Comparison of ENCODE assay signal across 8 cellular contexts in genomic region chr3:179451335-179452165, GRCh38. TPM values are rescaled to one million over a fixed set of nuclear protein-coding genes. Genes with fewer than 3 reads are reported as not detected.
DNase-seq lines count a peak whose midpoint lies in the region; ATAC-seq and TF ChIP-seq lines count a peak whose summit lies in the region.

TSS of gene GNB4 (minus strand) at chr3:179451470. CDS start at chr3:179426200, 25,270 bp downstream.

- ATAC-seq in HG02642 (IDR thresholded peaks at IDR 0.05; ENCODE audit: poor library complexity, unreplicated experiment), result peak; percentile 84
- ATAC-seq in right cardiac atrium, result peak; percentile 92 to 96

- 3% methylated on average over 75 of the region's 75 CpGs for WGBS in right cardiac atrium
- 2% methylated on average over 52 of the region's 75 CpGs for WGBS in prostate gland

- H3K36me3 ChIP-seq in prostate gland, result no peaks in the 10 kb centered on the region

- peak within 1 kb of the TSS; percentile 95 for H3K27ac ChIP-seq in right cardiac atrium (ENCODE audit: low read length)
- peak within 1 kb of the TSS; percentile 56 to 64 for H3K27ac ChIP-seq in prostate gland

- in situ Hi-C loops in GM13976 (cut with MboI; ENCODE audit: low sequenced_read_pairs, unreplicated experiment) (no loop called here), astrocyte of the cerebellum (cut with HindIII; ENCODE audit: low sequenced_read_pairs) (no loop called here)

- DNase-seq in GM13976 (ENCODE audit: low spot score) (peak; percentile 76), NCI-H1092 (lab: John Stamatoyannopoulos, UW) (peak; percentile 55), SKM-1 treated with dmso at 0.1 percent for 144 hours (lab: John Stamatoyannopoulos, UW; ENCODE audit: unreplicated experiment) (peak; percentile 90), astrocyte of the cerebellum (ENCODE audit: low read depth) (peak; percentile 60), right cardiac atrium (peak; percentile 86 to 95 (median 95)), prostate gland (ENCODE audit: low spot score) (peak; percentile 49), LoVo (ENCODE audit: low spot score) (no peak)

- TF ChIP-seq CTCF in GM13976 (IDR thresholded peaks at IDR 0.05; ENCODE audit: borderline replicate concordance, control extremely low read depth, extremely low read depth, insufficient read depth, missing control alignments), result no peak
- no peak for TF ChIP-seq CTCF in astrocyte of the cerebellum (IDR thresholded peaks at IDR 0.05; ENCODE audit: low read depth, low read length, missing control alignments)
- no peak for TF ChIP-seq CTCF in prostate gland (IDR thresholded peaks at IDR 0.05)

- TF ChIP-seq POLR2A in prostate gland (IDR thresholded peaks at IDR 0.05), result no peak

- H3K27me3 ChIP-seq in right cardiac atrium (ENCODE audit: control insufficient read depth, insufficient read depth) (no peaks in the 10 kb centered on the region), prostate gland (replicated peaks; ENCODE audit: insufficient read depth) (no peaks in the 10 kb centered on the region)

- peak within 1 kb of the TSS; percentile 89 for H3K4me3 ChIP-seq in astrocyte of the cerebellum (ENCODE audit: low read depth, low read length)
- H3K4me3 ChIP-seq in right cardiac atrium (ENCODE audit: low read length), result peak within 1 kb of the TSS; percentile 86
- H3K4me3 ChIP-seq in prostate gland, result peak within 1 kb of the TSS; percentile 45 to 59

- H3K9me3 ChIP-seq in right cardiac atrium (ENCODE audit: control insufficient read depth, low read length) (no peaks in the 10 kb centered on the region), prostate gland (no peaks in the 10 kb centered on the region)

- intact Hi-C loops in right cardiac atrium (cut with DNase I), result no loop called here
- intact Hi-C loops in prostate gland (cut with DNase I), result no loop called here

- H3K4me1 ChIP-seq in right cardiac atrium (ENCODE audit: control insufficient read depth, insufficient read depth, low read length), result peaks cover 7% of the 10 kb centered on the region
- no peaks in the 10 kb centered on the region for H3K4me1 ChIP-seq in prostate gland (replicated peaks)

RNA-seq across cellular contexts. Expression of gene GNB4, which starts in this region (rescaled TPM):
- total RNA-seq in right cardiac atrium (10 to 100 TPM; 14.8 to 67.3 (median 17.3) TPM), prostate gland (10 to 100 TPM in 1 of 2 donors, 1 to 10 TPM in 1; 6.3 to 11.9 TPM)
- 10.5 TPM for polyA plus RNA-seq in right cardiac atrium
